Comparison of ENCODE assay signal across 28 cellular contexts in genomic region chr4:78468272-78468671, GRCh38.
"Had no signal": no experiment of that assay in that cellular context is flagged by ENCODE, and none has a peak within 500 bp of the region (broad histone marks: within the 10 kb centered on the region; RNA-seq: fewer than 3 reads in every experiment).

No MANE protein-coding gene starts in this region.

- H3K9me3 ChIP-seq: neutrophil, pancreas, spleen, stomach, thoracic aorta, thyroid gland, tibial nerve, upper lobe of left lung, vagina had no signal

- DNase-seq: naive thymus-derived CD4-positive, alpha-beta T cell; natural killer cell; nucleus accumbens; pancreas; psoas muscle; right cardiac atrium; spleen; stimulated activated CD4-positive, alpha-beta T cell treated with anti-CD3 and anti-CD28 coated beads, Interleukin-12 subunit alpha, Interleukin-12 subunit beta, amount 100 ng/mL, for 4 hours; stimulated activated CD4-positive, alpha-beta T cell treated with anti-CD3 and anti-CD28 coated beads, Interleukin-1b, Interleukin-23, amount 100 ng/mL, for 48 hours; stimulated activated CD4-positive, alpha-beta T cell treated with anti-CD3 and anti-CD28 coated beads, Interleukin-4, amount 100 ng/mL, for 1 hour; stimulated activated CD4-positive, alpha-beta T cell treated with anti-CD3 and anti-CD28 coated beads, Interleukin-4, amount 100 ng/mL, for 4 hours; stimulated activated CD8-positive, alpha-beta memory T cell treated with anti-CD3 and anti-CD28 coated beads, Interleukin-4, amount 100 ng/mL, for 48 hours; stimulated activated naive CD4-positive, alpha-beta T cell; stimulated activated naive CD8-positive, alpha-beta T cell treated with anti-CD3 and anti-CD28 coated beads, Interleukin-15, Interleukin-2, amounts not matched to agents 100 U/mL and 50 U/mL, for 24 hours; stomach; thyroid gland; trophoblast cell; upper lobe of left lung had no signal

- H3K9me3 Mint-ChIP-seq: nephron, neural crest cell had no signal

- H3K4me3 ChIP-seq: pancreas, psoas muscle, skin epidermis, smooth muscle cell, spleen, stomach, thoracic aorta, thyroid gland, tibial nerve, upper lobe of left lung, vagina had no signal

- H3K4me1 Mint-ChIP-seq: naive thymus-derived CD4-positive, alpha-beta T cell; natural killer cell; nephron; neural crest cell; stimulated activated memory B cell treated with anti-CD40 and anti-IgM and Interleukin-4, amounts not matched to agents 10 μg/mL and 1 μg/mL and 100 μg/mL, for 72 hours had no signal

- ATAC-seq: naive thymus-derived CD4-positive, alpha-beta T cell; natural killer cell; pancreas; psoas muscle; right cardiac atrium; sciatic nerve; stimulated activated memory B cell treated with anti-CD40 and anti-IgM and Interleukin-4, amounts not matched to agents 10 μg/mL and 1 μg/mL and 100 μg/mL, for 72 hours; stimulated activated naive CD8-positive, alpha-beta T cell treated with anti-CD3 and anti-CD28 coated beads, Interleukin-15, Interleukin-2, amounts not matched to agents 100 U/mL and 50 U/mL, for 24 hours had no signal

- H3K4me1 ChIP-seq: pancreas, psoas muscle, spleen, stomach, thyroid gland, tibial nerve, upper lobe of left lung, vagina had no signal

- H3K27me3 ChIP-seq: pancreas, spleen, stomach, thyroid gland, tibial nerve, upper lobe of left lung, vagina had no signal

- H3K36me3 ChIP-seq: neutrophil, pancreas, spleen, stomach, thoracic aorta, tibial nerve, upper lobe of left lung, vagina had no signal

- H3K4me3 Mint-ChIP-seq: naive thymus-derived CD4-positive, alpha-beta T cell; natural killer cell; nephron; neural crest cell; stimulated activated memory B cell treated with anti-CD40 and anti-IgM and Interleukin-4, amounts not matched to agents 10 μg/mL and 1 μg/mL and 100 μg/mL, for 72 hours had no signal

- H3K36me3 Mint-ChIP-seq: naive thymus-derived CD4-positive, alpha-beta T cell; natural killer cell; stimulated activated memory B cell treated with anti-CD40 and anti-IgM and Interleukin-4, amounts not matched to agents 10 μg/mL and 1 μg/mL and 100 μg/mL, for 72 hours had no signal

- H3K27ac Mint-ChIP-seq: naive thymus-derived CD4-positive, alpha-beta T cell; natural killer cell; nephron; stimulated activated memory B cell treated with anti-CD40 and anti-IgM and Interleukin-4, amounts not matched to agents 10 μg/mL and 1 μg/mL and 100 μg/mL, for 72 hours had no signal

- H3K27ac ChIP-seq: neutrophil, pancreas, psoas muscle, skin epidermis, spleen, stomach, thoracic aorta, thyroid gland, tibial nerve, upper lobe of left lung, vagina had no signal
